ENCODE assay signal across 1 cellular context in the genomic region with DNA sequence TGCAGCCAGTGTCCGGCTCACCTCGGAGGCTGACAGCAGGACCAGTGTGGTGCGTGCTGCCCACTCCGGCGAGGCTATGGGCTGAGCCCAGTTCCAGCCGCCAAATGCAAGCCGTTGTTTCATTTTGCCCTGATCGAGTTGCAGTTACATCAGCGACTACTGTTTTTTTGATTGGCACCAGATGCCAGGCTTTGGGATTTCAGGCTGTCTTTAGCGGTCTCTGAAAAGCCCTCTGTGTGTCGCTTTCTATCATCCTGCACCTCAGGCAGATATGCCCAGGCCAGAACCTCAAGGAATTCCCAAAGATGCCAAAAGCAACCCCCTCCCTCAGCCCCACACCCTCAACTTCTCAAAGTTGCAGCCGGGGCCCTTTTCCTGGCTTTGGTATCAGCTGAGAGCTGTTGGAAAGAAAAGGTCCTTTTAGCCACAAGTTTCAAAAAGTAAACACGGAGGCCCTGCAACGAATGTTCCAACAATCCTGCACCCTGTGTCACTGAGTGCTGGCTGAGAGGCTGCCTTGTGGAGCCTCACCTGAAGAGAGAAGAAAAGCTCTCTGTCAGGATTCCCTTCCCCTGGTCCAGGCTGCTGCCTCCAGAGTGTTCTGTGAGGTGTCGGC.
TF ChIP-seq lines count a peak whose summit lies in the region.

No MANE protein-coding gene starts in this region.

TF ChIP-seq in HepG2, 621 proteins besides CTCF, POLR2A, EP300 and RAD21 (continued from another document and continues in another):
- no peak; the same call in 1 of the 2 replicates for TF ChIP-seq SSRP1 (CRISPR knock-in tag; IDR thresholded peaks at IDR 0.05)
- no peak for TF ChIP-seq TBL1XR1 (IDR thresholded peaks at IDR 0.05; ENCODE audit: borderline replicate concordance, low read length, partially characterized antibody)
- no peak for TF ChIP-seq HNRNPUL1 (IDR thresholded peaks at IDR 0.05; ENCODE audit: low read depth, low read length)
- no peak for TF ChIP-seq PHF5A (CRISPR knock-in tag; IDR thresholded peaks at IDR 0.05; ENCODE audit: low read depth, unreplicated experiment)
- TF ChIP-seq, protein P1, sequence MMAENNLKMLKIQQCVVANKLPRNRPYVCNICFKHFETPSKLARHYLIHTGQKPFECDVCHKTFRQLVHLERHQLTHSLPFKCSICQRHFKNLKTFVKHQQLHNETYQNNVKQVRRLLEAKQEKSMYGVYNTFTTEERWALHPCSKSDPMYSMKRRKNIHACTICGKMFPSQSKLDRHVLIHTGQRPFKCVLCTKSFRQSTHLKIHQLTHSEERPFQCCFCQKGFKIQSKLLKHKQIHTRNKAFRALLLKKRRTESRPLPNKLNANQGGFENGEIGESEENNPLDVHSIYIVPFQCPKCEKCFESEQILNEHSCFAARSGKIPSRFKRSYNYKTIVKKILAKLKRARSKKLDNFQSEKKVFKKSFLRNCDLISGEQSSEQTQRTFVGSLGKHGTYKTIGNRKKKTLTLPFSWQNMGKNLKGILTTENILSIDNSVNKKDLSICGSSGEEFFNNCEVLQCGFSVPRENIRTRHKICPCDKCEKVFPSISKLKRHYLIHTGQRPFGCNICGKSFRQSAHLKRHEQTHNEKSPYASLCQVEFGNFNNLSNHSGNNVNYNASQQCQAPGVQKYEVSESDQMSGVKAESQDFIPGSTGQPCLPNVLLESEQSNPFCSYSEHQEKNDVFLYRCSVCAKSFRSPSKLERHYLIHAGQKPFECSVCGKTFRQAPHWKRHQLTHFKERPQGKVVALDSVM (CRISPR knock-in tag; IDR thresholded peaks at IDR 0.05), result no peak; the same call in 1 of the 2 replicates
- TF ChIP-seq, protein P2, sequence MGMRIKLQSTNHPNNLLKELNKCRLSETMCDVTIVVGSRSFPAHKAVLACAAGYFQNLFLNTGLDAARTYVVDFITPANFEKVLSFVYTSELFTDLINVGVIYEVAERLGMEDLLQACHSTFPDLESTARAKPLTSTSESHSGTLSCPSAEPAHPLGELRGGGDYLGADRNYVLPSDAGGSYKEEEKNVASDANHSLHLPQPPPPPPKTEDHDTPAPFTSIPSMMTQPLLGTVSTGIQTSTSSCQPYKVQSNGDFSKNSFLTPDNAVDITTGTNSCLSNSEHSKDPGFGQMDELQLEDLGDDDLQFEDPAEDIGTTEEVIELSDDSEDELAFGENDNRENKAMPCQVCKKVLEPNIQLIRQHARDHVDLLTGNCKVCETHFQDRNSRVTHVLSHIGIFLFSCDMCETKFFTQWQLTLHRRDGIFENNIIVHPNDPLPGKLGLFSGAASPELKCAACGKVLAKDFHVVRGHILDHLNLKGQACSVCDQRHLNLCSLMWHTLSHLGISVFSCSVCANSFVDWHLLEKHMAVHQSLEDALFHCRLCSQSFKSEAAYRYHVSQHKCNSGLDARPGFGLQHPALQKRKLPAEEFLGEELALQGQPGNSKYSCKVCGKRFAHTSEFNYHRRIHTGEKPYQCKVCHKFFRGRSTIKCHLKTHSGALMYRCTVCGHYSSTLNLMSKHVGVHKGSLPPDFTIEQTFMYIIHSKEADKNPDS (CRISPR knock-in tag; IDR thresholded peaks at IDR 0.05), result no peak
- TF ChIP-seq KDM5A (IDR thresholded peaks at IDR 0.05; ENCODE audit: borderline replicate concordance, low read length), result no peak
- no peak for TF ChIP-seq ZNF75D (CRISPR knock-in tag; IDR thresholded peaks at IDR 0.05; ENCODE audit: borderline replicate concordance)
- no peak for TF ChIP-seq TRIM24 (CRISPR knock-in tag; IDR thresholded peaks at IDR 0.05)
- TF ChIP-seq SUZ12 (IDR thresholded peaks at IDR 0.05; ENCODE audit: low read depth, low read length), result no peak
- peak; percentile 49 for TF ChIP-seq FOSL2 (CRISPR knock-in tag; IDR thresholded peaks at IDR 0.05)
- no peak for TF ChIP-seq ZNF720 (CRISPR knock-in tag; IDR thresholded peaks at IDR 0.05)
- TF ChIP-seq, protein P3, sequence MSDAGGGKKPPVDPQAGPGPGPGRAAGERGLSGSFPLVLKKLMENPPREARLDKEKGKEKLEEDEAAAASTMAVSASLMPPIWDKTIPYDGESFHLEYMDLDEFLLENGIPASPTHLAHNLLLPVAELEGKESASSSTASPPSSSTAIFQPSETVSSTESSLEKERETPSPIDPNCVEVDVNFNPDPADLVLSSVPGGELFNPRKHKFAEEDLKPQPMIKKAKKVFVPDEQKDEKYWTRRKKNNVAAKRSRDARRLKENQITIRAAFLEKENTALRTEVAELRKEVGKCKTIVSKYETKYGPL (CRISPR knock-in tag; IDR thresholded peaks at IDR 0.05), result no peak
- no peak for TF ChIP-seq SYNCRIP (IDR thresholded peaks at IDR 0.05; ENCODE audit: insufficient read depth, low read depth, low read length)
- TF ChIP-seq, protein P4, sequence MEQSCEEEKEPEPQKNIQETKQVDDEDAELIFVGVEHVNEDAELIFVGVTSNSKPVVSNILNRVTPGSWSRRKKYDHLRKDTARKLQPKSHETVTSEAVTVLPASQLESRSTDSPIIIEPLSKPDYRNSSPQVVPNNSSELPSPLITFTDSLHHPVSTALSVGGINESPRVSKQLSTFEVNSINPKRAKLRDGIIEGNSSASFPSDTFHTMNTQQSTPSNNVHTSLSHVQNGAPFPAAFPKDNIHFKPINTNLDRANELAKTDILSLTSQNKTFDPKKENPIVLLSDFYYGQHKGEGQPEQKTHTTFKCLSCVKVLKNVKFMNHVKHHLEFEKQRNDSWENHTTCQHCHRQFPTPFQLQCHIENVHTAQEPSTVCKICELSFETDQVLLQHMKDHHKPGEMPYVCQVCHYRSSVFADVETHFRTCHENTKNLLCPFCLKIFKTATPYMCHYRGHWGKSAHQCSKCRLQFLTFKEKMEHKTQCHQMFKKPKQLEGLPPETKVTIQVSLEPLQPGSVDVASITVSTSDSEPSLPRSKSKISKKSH (CRISPR knock-in tag; IDR thresholded peaks at IDR 0.05; ENCODE audit: borderline replicate concordance), result no peak
- no peak for TF ChIP-seq SRY (CRISPR knock-in tag; IDR thresholded peaks at IDR 0.05)
- peak; percentile 43; the same call in 1 of the 2 replicates for TF ChIP-seq KDM5B (CRISPR knock-in tag; IDR thresholded peaks at IDR 0.05; ENCODE audit: borderline replicate concordance)
- no peak for TF ChIP-seq ZNF121 (CRISPR knock-in tag; IDR thresholded peaks at IDR 0.05)
- TF ChIP-seq, protein P5, sequence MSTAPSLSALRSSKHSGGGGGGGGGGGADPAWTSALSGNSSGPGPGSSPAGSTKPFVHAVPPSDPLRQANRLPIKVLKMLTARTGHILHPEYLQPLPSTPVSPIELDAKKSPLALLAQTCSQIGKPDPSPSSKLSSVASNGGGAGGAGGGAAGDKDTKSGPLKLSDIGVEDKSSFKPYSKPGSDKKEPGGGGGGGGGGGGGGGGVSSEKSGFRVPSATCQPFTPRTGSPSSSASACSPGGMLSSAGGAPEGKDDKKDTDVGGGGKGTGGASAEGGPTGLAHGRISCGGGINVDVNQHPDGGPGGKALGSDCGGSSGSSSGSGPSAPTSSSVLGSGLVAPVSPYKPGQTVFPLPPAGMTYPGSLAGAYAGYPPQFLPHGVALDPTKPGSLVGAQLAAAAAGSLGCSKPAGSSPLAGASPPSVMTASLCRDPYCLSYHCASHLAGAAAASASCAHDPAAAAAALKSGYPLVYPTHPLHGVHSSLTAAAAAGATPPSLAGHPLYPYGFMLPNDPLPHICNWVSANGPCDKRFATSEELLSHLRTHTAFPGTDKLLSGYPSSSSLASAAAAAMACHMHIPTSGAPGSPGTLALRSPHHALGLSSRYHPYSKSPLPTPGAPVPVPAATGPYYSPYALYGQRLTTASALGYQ (CRISPR knock-in tag; IDR thresholded peaks at IDR 0.05), result no peak
- TF ChIP-seq ZBTB7B (CRISPR knock-in tag; IDR thresholded peaks at IDR 0.05), result no peak
- TF ChIP-seq SRSF4 (IDR thresholded peaks at IDR 0.05; ENCODE audit: low read depth, low read length, poor library complexity, severe bottlenecking), result no peak
- TF ChIP-seq, protein P6, sequence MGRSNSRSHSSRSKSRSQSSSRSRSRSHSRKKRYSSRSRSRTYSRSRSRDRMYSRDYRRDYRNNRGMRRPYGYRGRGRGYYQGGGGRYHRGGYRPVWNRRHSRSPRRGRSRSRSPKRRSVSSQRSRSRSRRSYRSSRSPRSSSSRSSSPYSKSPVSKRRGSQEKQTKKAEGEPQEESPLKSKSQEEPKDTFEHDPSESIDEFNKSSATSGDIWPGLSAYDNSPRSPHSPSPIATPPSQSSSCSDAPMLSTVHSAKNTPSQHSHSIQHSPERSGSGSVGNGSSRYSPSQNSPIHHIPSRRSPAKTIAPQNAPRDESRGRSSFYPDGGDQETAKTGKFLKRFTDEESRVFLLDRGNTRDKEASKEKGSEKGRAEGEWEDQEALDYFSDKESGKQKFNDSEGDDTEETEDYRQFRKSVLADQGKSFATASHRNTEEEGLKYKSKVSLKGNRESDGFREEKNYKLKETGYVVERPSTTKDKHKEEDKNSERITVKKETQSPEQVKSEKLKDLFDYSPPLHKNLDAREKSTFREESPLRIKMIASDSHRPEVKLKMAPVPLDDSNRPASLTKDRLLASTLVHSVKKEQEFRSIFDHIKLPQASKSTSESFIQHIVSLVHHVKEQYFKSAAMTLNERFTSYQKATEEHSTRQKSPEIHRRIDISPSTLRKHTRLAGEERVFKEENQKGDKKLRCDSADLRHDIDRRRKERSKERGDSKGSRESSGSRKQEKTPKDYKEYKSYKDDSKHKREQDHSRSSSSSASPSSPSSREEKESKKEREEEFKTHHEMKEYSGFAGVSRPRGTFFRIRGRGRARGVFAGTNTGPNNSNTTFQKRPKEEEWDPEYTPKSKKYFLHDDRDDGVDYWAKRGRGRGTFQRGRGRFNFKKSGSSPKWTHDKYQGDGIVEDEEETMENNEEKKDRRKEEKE (IDR thresholded peaks at IDR 0.05), result no peak
- no peak; the same call in 1 of the 2 replicates for TF ChIP-seq ZNF816 (CRISPR knock-in tag; IDR thresholded peaks at IDR 0.05; ENCODE audit: borderline replicate concordance)
- TF ChIP-seq, protein P7, sequence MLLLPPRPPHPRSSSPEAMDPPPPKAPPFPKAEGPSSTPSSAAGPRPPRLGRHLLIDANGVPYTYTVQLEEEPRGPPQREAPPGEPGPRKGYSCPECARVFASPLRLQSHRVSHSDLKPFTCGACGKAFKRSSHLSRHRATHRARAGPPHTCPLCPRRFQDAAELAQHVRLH (CRISPR knock-in tag; IDR thresholded peaks at IDR 0.05; ENCODE audit: borderline replicate concordance, low read depth), result no peak
- TF ChIP-seq, protein P8, sequence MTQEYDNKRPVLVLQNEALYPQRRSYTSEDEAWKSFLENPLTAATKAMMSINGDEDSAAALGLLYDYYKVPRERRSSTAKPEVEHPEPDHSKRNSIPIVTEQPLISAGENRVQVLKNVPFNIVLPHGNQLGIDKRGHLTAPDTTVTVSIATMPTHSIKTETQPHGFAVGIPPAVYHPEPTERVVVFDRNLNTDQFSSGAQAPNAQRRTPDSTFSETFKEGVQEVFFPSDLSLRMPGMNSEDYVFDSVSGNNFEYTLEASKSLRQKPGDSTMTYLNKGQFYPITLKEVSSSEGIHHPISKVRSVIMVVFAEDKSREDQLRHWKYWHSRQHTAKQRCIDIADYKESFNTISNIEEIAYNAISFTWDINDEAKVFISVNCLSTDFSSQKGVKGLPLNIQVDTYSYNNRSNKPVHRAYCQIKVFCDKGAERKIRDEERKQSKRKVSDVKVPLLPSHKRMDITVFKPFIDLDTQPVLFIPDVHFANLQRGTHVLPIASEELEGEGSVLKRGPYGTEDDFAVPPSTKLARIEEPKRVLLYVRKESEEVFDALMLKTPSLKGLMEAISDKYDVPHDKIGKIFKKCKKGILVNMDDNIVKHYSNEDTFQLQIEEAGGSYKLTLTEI (CRISPR knock-in tag; conservative IDR thresholded peaks at IDR 0.05), result no peak
- 0 out of 2 replicates have a peak, but pooled peaks have one; percentile 46 for TF ChIP-seq ERF (CRISPR knock-in tag; IDR thresholded peaks at IDR 0.05)
- peak; percentile 52; the same call in 1 of the 2 replicates for TF ChIP-seq PITX1 (CRISPR knock-in tag; IDR thresholded peaks at IDR 0.05)
- no peak for TF ChIP-seq SIX4 (CRISPR knock-in tag; IDR thresholded peaks at IDR 0.05)
- TF ChIP-seq FOXC1 (CRISPR knock-in tag; IDR thresholded peaks at IDR 0.05; ENCODE audit: borderline replicate concordance), result no peak
- TF ChIP-seq RAD51 (IDR thresholded peaks at IDR 0.05; ENCODE audit: borderline replicate concordance), result no peak
- no peak for TF ChIP-seq ZNF274 (CRISPR knock-in tag; IDR thresholded peaks at IDR 0.05)
- peak; percentile 42; the same call in 1 of the 2 replicates for TF ChIP-seq HDAC2 (CRISPR knock-in tag; IDR thresholded peaks at IDR 0.05)
- TF ChIP-seq ZMAT3 (CRISPR knock-in tag; conservative IDR thresholded peaks at IDR 0.05), result no peak
- TF ChIP-seq, protein P9, sequence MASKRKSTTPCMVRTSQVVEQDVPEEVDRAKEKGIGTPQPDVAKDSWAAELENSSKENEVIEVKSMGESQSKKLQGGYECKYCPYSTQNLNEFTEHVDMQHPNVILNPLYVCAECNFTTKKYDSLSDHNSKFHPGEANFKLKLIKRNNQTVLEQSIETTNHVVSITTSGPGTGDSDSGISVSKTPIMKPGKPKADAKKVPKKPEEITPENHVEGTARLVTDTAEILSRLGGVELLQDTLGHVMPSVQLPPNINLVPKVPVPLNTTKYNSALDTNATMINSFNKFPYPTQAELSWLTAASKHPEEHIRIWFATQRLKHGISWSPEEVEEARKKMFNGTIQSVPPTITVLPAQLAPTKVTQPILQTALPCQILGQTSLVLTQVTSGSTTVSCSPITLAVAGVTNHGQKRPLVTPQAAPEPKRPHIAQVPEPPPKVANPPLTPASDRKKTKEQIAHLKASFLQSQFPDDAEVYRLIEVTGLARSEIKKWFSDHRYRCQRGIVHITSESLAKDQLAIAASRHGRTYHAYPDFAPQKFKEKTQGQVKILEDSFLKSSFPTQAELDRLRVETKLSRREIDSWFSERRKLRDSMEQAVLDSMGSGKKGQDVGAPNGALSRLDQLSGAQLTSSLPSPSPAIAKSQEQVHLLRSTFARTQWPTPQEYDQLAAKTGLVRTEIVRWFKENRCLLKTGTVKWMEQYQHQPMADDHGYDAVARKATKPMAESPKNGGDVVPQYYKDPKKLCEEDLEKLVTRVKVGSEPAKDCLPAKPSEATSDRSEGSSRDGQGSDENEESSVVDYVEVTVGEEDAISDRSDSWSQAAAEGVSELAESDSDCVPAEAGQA (IDR thresholded peaks at IDR 0.05; ENCODE audit: low read depth), result no peak
- TF ChIP-seq, protein P9 (CRISPR knock-in tag; IDR thresholded peaks at IDR 0.05; ENCODE audit: borderline replicate concordance), result no peak
- no peak for TF ChIP-seq REPIN1 (CRISPR knock-in tag; IDR thresholded peaks at IDR 0.05; ENCODE audit: borderline replicate concordance, low read depth)
- TF ChIP-seq ZNF543 (CRISPR knock-in tag; IDR thresholded peaks at IDR 0.05), result 0 out of 2 replicates have a peak, but pooled peaks have one; percentile 44
- no peak for TF ChIP-seq TOPORS (CRISPR knock-in tag; IDR thresholded peaks at IDR 0.05)
- TF ChIP-seq ZNF724P (CRISPR knock-in tag; IDR thresholded peaks at IDR 0.05; ENCODE audit: borderline replicate concordance), result no peak
